9 cellular contexts compared by ENCODE assay signal in genomic region chr10:132942101-132942739, GRCh38. TPM values are rescaled to one million over a fixed set of nuclear protein-coding genes. Genes with fewer than 3 reads are reported as not detected.
A peak's percentile ranks its signal among the peaks of the same experiment; 100 is the strongest.
DNase-seq lines count a peak whose midpoint lies in the region; ATAC-seq, FAIRE-seq and TF ChIP-seq lines count a peak whose summit lies in the region.
"Had no signal": no experiment of that assay in that cellular context is flagged by ENCODE, and none has a peak within 500 bp of the region (broad histone marks: within the 10 kb centered on the region; RNA-seq: fewer than 3 reads in every experiment).

Gene CFAP46, minus strand, starts transcription at chr10:132942570. Its CDS starts 86 bp downstream, at chr10:132942484.

- H3K36me3 Mint-ChIP-seq in WTC11: no peaks in the 10 kb centered on the region
- no peaks in the 10 kb centered on the region for H3K36me3 Mint-ChIP-seq in naive thymus-derived CD8-positive, alpha-beta T cell
- H3K36me3 Mint-ChIP-seq: CD4-positive, CD25-positive, alpha-beta regulatory T cell had no signal

- TF ChIP-seq CTCF in WTC11 (IDR thresholded peaks at IDR 0.05): no peak
- no peak for TF ChIP-seq CTCF in D721Med (IDR thresholded peaks at IDR 0.05; ENCODE audit: insufficient read depth, missing control alignments)

- POLR2A ChIA-PET in WTC11 (lab: Charles Lee): no interaction called here
- POLR2A ChIA-PET in naive thymus-derived CD8-positive, alpha-beta T cell (lab: Charles Lee): no interaction called here

- CTCF ChIA-PET in WTC11 (lab: Charles Lee): interaction anchor here (0.9 to 1.0 kb wide), 3 partner anchors 145 to 183 kb away, joined by 3 to 4 read pairs (median 3); partner anchors contain the start of gene ADGRA1

- peak; percentile 29; the same call in 1 of the 2 replicates for ATAC-seq in WTC11
- no peak for ATAC-seq in naive thymus-derived CD8-positive, alpha-beta T cell

- H3K4me3 Mint-ChIP-seq in WTC11: peak within 1 kb of the TSS; percentile 83
- peak within 1 kb of the TSS; percentile 51 to 85 (median 78) for H3K4me3 Mint-ChIP-seq in naive thymus-derived CD8-positive, alpha-beta T cell

- H3K27me3 Mint-ChIP-seq in WTC11 (ENCODE audit: low read depth): peaks cover 3% of the 10 kb centered on the region; the same call in 1 of the 2 replicates
- H3K27me3 Mint-ChIP-seq in naive thymus-derived CD8-positive, alpha-beta T cell: peaks cover 24 to 75% (median 56%) of the 10 kb centered on the region in 5 donors

- peaks cover 3% of the 10 kb centered on the region; the same call in 1 of the 2 replicates for H3K4me1 Mint-ChIP-seq in WTC11
- H3K4me1 Mint-ChIP-seq in naive thymus-derived CD8-positive, alpha-beta T cell: peaks cover 5 to 14% (median 12%) of the 10 kb centered on the region in 4 donors

- DNase-seq in NCI-H2171 treated with DMSO at 0.1 percent for 48 hours (lab: John Stamatoyannopoulos, UW) (peak; percentile 21), NCI-H2171 (lab: John Stamatoyannopoulos, UW) (no peak), WTC11 (ENCODE audit: low spot score) (peak; percentile 77), fibroblast of peridontal ligament (ENCODE audit: extremely low read depth) (peak; percentile 43), NCI-H1092 treated with DMSO at 0.1 percent for 48 hours (lab: John Stamatoyannopoulos, UW) (no peak), D721Med (ENCODE audit: insufficient read length, low spot score) (no peak), T-helper 9 cell (no peak)
- peak in 1 of 10 donors; percentile 54 for DNase-seq in naive thymus-derived CD8-positive, alpha-beta T cell
- DNase-seq: CD4-positive, CD25-positive, alpha-beta regulatory T cell had no signal

- peak within 1 kb of the TSS; percentile 67; the same call in 1 of the 2 replicates for H3K27ac Mint-ChIP-seq in WTC11
- H3K27ac Mint-ChIP-seq in naive thymus-derived CD8-positive, alpha-beta T cell: peak within 1 kb of the TSS in 2 of 10 donors; percentile 28 to 73
- H3K27ac Mint-ChIP-seq: CD4-positive, CD25-positive, alpha-beta regulatory T cell had no signal

- no peak for FAIRE-seq in D721Med (lab: Jason Lieb, UNC)

- no peaks in the 10 kb centered on the region for H3K9me3 Mint-ChIP-seq in WTC11
- H3K9me3 Mint-ChIP-seq in naive thymus-derived CD8-positive, alpha-beta T cell: no peaks in the 10 kb centered on the region

TF ChIP-seq in WTC11, 78 proteins besides CTCF, POLR2A, EP300 and RAD21:
- TF ChIP-seq AFF4 (CRISPR knock-in tag; IDR thresholded peaks at IDR 0.05; ENCODE audit: borderline replicate concordance) (no peak), GABPB1 (CRISPR knock-in tag; IDR thresholded peaks at IDR 0.05) (no peak), MAX (CRISPR knock-in tag; IDR thresholded peaks at IDR 0.05) (peak; percentile 60; the same call in 1 of the 2 replicates), NFYB (CRISPR knock-in tag; conservative IDR thresholded peaks at IDR 0.05; ENCODE audit: low read depth) (no peak), HMGXB4 (CRISPR knock-in tag; IDR thresholded peaks at IDR 0.05) (0 out of 2 replicates have a peak, but pooled peaks have one; percentile 67), ZMAT4 (CRISPR knock-in tag; IDR thresholded peaks at IDR 0.05) (no peak), SMAD3 (CRISPR knock-in tag; IDR thresholded peaks at IDR 0.05; ENCODE audit: borderline replicate concordance) (no peak), FOXP4 (CRISPR knock-in tag; IDR thresholded peaks at IDR 0.05) (0 out of 2 replicates have a peak, but pooled peaks have one; percentile 56), MXD4 (CRISPR knock-in tag; IDR thresholded peaks at IDR 0.05; ENCODE audit: borderline replicate concordance) (no peak), RELA (CRISPR knock-in tag; IDR thresholded peaks at IDR 0.05; ENCODE audit: borderline replicate concordance) (no peak), OVOL2 (CRISPR knock-in tag; IDR thresholded peaks at IDR 0.05; ENCODE audit: borderline replicate concordance) (no peak), FOXK1 (CRISPR knock-in tag; IDR thresholded peaks at IDR 0.05) (peak; percentile 72; the same call in 1 of the 2 replicates), ZNF423 (CRISPR knock-in tag; IDR thresholded peaks at IDR 0.05) (peak; percentile 79), ETV6 (CRISPR knock-in tag; IDR thresholded peaks at IDR 0.05) (peak; percentile 59; the same call in 1 of the 2 replicates), KAT7 (CRISPR knock-in tag; IDR thresholded peaks at IDR 0.05; ENCODE audit: borderline replicate concordance) (no peak), TEAD1 (CRISPR knock-in tag; IDR thresholded peaks at IDR 0.05) (no peak)

RNA-seq across cellular contexts. Expression of gene CFAP46, which starts in this region (rescaled TPM):
- total RNA-seq in WTC11 (2021): 2.9 to 3.4 TPM (median 3.3 TPM) in 3 replicates
- not detected for total RNA-seq in naive thymus-derived CD8-positive, alpha-beta T cell
- not detected for polyA plus RNA-seq in naive thymus-derived CD8-positive, alpha-beta T cell
- total RNA-seq: CD4-positive, CD25-positive, alpha-beta regulatory T cell had no signal
- polyA plus RNA-seq: CD4-positive, CD25-positive, alpha-beta regulatory T cell had no signal

Comparison
In these comparisons a context has a peak if more than half of its experiments do, and no peak if none do; other contexts are left out.
1. DNase-seq: peak in NCI-H2171 treated with DMSO at 0.1 percent for 48 hours (single experiment), WTC11 (single experiment) and fibroblast of peridontal ligament (single experiment); none in NCI-H2171 (single experiment), NCI-H1092 treated with DMSO at 0.1 percent for 48 hours (single experiment), D721Med (single experiment) and T-helper 9 cell (single experiment).